ENCODE assay signal across 2 cellular contexts in genomic region chr13:72850959-72851677, GRCh38.
A peak's percentile ranks its signal among the peaks of the same experiment; 100 is the strongest.
TF ChIP-seq lines count a peak whose summit lies in the region.

No MANE protein-coding gene starts in this region.

TF ChIP-seq in HCT116, 20 proteins besides CTCF, POLR2A, EP300 and RAD21:
- TF ChIP-seq ZBTB33 (IDR thresholded peaks at IDR 0.05; ENCODE audit: extremely low read depth, insufficient replicate concordance, low read length) (no peak), EZH2 (IDR thresholded peaks at IDR 0.05) (no peak), ZNF274 (IDR thresholded peaks at IDR 0.05; ENCODE audit: low read depth, low read length) (no peak), YY1 (IDR thresholded peaks at IDR 0.05; ENCODE audit: extremely low read depth, insufficient replicate concordance, low read depth, low read length) (no peak), ELF1 (IDR thresholded peaks at IDR 0.05; ENCODE audit: borderline replicate concordance, low read depth) (no peak), REST (IDR thresholded peaks at IDR 0.05; ENCODE audit: low read depth) (no peak), FOSL1 (IDR thresholded peaks at IDR 0.05; ENCODE audit: low read depth) (no peak), MAX (IDR thresholded peaks at IDR 0.05) (no peak), CEBPB (IDR thresholded peaks at IDR 0.05; ENCODE audit: low read depth) (no peak), ATF3 (IDR thresholded peaks at IDR 0.05) (no peak), EZH2phosphoT487 (IDR thresholded peaks at IDR 0.05; ENCODE audit: borderline replicate concordance) (no peak), SIN3A (IDR thresholded peaks at IDR 0.05; ENCODE audit: low read depth) (no peak), SP1 (IDR thresholded peaks at IDR 0.05; ENCODE audit: low read depth) (no peak), POLR2AphosphoS5 (IDR thresholded peaks at IDR 0.05; ENCODE audit: low read depth, low read length) (no peak)

TF ChIP-seq in HepG2, 621 proteins besides CTCF, POLR2A, EP300 and RAD21:
- TF ChIP-seq ZBTB33 (CRISPR knock-in tag; IDR thresholded peaks at IDR 0.05), result peak; percentile 48; the same call in 1 of the 2 replicates
- TF ChIP-seq MLX (CRISPR knock-in tag; IDR thresholded peaks at IDR 0.05), result no peak
- no peak for TF ChIP-seq ATF3 (CRISPR knock-in tag; IDR thresholded peaks at IDR 0.05)
- TF ChIP-seq RELA (CRISPR knock-in tag; IDR thresholded peaks at IDR 0.05), result no peak
- TF ChIP-seq AGO2 (optimal IDR thresholded peaks at IDR 0.05; ENCODE audit: low read depth, low read length), result peak; percentile 21
- 0 out of 2 replicates have a peak, but pooled peaks have one; percentile 11 for TF ChIP-seq ZNF768 (CRISPR knock-in tag; IDR thresholded peaks at IDR 0.05)
- no peak for TF ChIP-seq ZNF576 (CRISPR knock-in tag; IDR thresholded peaks at IDR 0.05)
- TF ChIP-seq HNRNPL (IDR thresholded peaks at IDR 0.05; ENCODE audit: low read depth, low read length), result 0 out of 2 replicates have a peak, but pooled peaks have one; percentile 49
TF ChIP-seq in HepG2: peak in this region for 4.
